31 cellular contexts compared by ENCODE assay signal in the genomic region with DNA sequence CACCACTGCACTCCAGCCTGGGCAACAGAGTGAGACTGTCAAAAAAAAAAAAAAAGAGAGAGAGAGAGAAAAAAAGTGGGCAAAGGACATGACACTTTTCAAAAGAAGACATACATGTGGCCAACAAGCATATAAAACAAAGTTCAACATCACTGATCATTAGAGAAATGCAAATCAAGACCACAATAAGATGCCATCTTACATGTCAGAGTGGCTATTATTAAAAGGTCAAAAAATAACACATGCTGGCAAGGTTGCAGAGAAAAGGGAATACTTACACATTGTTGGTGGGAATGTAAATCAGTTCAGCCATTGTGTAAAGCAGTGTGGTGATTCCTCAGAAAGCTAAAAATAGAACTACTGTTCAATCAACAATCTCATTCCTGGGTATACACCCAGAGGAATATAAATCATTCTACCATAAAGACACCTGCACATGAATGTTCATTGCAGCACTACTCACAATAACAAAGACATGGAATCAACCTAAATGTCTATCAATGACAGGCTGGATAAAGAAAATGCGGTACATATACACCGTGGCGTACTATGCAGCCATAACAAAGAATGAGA.
"Had no signal": no experiment of that assay in that cellular context is flagged by ENCODE, and none has a peak within 500 bp of the region (broad histone marks: within the 10 kb centered on the region; RNA-seq: fewer than 3 reads in every experiment).

No MANE protein-coding gene starts in this region.

- H3K27me3 ChIP-seq: left lung, pancreas, spleen, stomach, tibial artery, upper lobe of right lung had no signal

- H3K36me3 ChIP-seq: left lung, lower lobe of right lung, pancreas, prostate gland, spleen, stomach, thoracic aorta, tibial artery, upper lobe of right lung had no signal

- H3K4me3 Mint-ChIP-seq: immature natural killer cell; mesothelial cell of epicardium; nephron; neural crest cell; stimulated activated effector memory CD8-positive, alpha-beta T cell treated with anti-CD3 and anti-CD28 coated beads, Interleukin-12 subunit alpha, Interleukin-12 subunit beta, amount 100 ng/mL, for 72 hours had no signal

- DNase-seq: hypothalamus; immature natural killer cell; kidney; left colon; left lung; lower lobe of right lung; mammary epithelial cell; mesendoderm; naive thymus-derived CD4-positive, alpha-beta T cell; nucleus accumbens; pancreas; posterior cingulate gyrus; retina; right cardiac atrium; small intestine; spleen; stimulated activated CD4-positive, alpha-beta T cell treated with anti-CD3 and anti-CD28 coated beads, Interleukin-4, amount 100 ng/mL, for 24 hours; stimulated activated naive CD8-positive, alpha-beta T cell treated with anti-CD3 and anti-CD28 coated beads, Interleukin-15, Interleukin-2, amounts not matched to agents 100 U/mL and 50 U/mL, for 24 hours; stomach; tibial artery; trophoblast cell; upper lobe of right lung had no signal

- H3K4me1 Mint-ChIP-seq: mesothelial cell of epicardium, nephron had no signal

- H3K36me3 Mint-ChIP-seq: mesothelial cell of epicardium; stimulated activated effector memory CD8-positive, alpha-beta T cell treated with anti-CD3 and anti-CD28 coated beads, Interleukin-12 subunit alpha, Interleukin-12 subunit beta, amount 100 ng/mL, for 72 hours had no signal

- H3K9me3 ChIP-seq: lower lobe of right lung, pancreas, prostate gland, thoracic aorta, upper lobe of right lung had no signal

- FAIRE-seq: islet of Langerhans, kidney, pancreas, small intestine, urothelium cell line had no signal

- H3K4me1 ChIP-seq: left lung, lower lobe of right lung, pancreas, prostate gland, tibial artery, upper lobe of right lung had no signal

- ATAC-seq: left colon; left lung; lower lobe of right lung; naive thymus-derived CD4-positive, alpha-beta T cell; pancreas; right cardiac atrium; sciatic nerve; stimulated activated effector memory CD8-positive, alpha-beta T cell treated with anti-CD3 and anti-CD28 coated beads, Interleukin-12 subunit alpha, Interleukin-12 subunit beta, amount 100 ng/mL, for 72 hours; stimulated activated naive CD8-positive, alpha-beta T cell treated with anti-CD3 and anti-CD28 coated beads, Interleukin-15, Interleukin-2, amounts not matched to agents 100 U/mL and 50 U/mL, for 24 hours; upper lobe of right lung had no signal

- H3K27ac ChIP-seq: left lung, lower lobe of right lung, pancreas, prostate gland, spleen, stomach, thoracic aorta, tibial artery, upper lobe of right lung had no signal

- H3K4me3 ChIP-seq: left lung, lower lobe of right lung, pancreas, prostate gland, spleen, stomach, thoracic aorta, tibial artery, upper lobe of right lung had no signal

- H3K27ac Mint-ChIP-seq: immature natural killer cell; mesothelial cell of epicardium; nephron; stimulated activated effector memory CD8-positive, alpha-beta T cell treated with anti-CD3 and anti-CD28 coated beads, Interleukin-12 subunit alpha, Interleukin-12 subunit beta, amount 100 ng/mL, for 72 hours had no signal
